Comparison of ENCODE assay signal across 16 cellular contexts in genomic region chr5:143680672-143681259, GRCh38.
"Had no signal": no experiment of that assay in that cellular context is flagged by ENCODE, and none has a peak within 500 bp of the region (broad histone marks: within the 10 kb centered on the region; RNA-seq: fewer than 3 reads in every experiment).

No MANE protein-coding gene starts in this region.

- H3K4me3 ChIP-seq: breast epithelium, tibial nerve had no signal

- H3K4me1 ChIP-seq: breast epithelium, tibial nerve had no signal

- H3K27ac ChIP-seq: breast epithelium, tibial nerve had no signal

- H3K9me3 ChIP-seq: breast epithelium, tibial nerve had no signal

- H3K27me3 ChIP-seq: breast epithelium, tibial nerve had no signal

- ATAC-seq: activated CD8-positive, alpha-beta T cell treated with anti-CD3 and anti-CD28 coated beads for 36 hours; activated T-cell treated with anti-CD3 and anti-CD28 coated beads, Interleukin-2, amount 50 U/mL, for 72 hours; stimulated activated naive B cell treated with anti-CD40 and anti-IgM and Interleukin-4, amounts not matched to agents 10 μg/mL and 1 μg/mL and 100 μg/mL, for 72 hours had no signal

- FAIRE-seq: TTC549 had no signal

- DNase-seq: activated B cell treated with CpG ODN at 0.5 μM for 24 hours; activated CD4-positive, alpha-beta T cell treated with anti-CD3 and anti-CD28 coated beads for 48 hours; activated CD8-positive, alpha-beta T cell treated with anti-CD3 and anti-CD28 coated beads for 36 hours; activated naive CD4-positive, alpha-beta T cell; activated T-cell treated with anti-CD3 and anti-CD28 coated beads, Interleukin-2, amount 50 U/mL, for 72 hours; anterior cingulate cortex; endodermal cell; islet precursor cell; naive B cell; retina; stimulated activated CD4-positive, alpha-beta T cell treated with anti-CD3 and anti-CD28 coated beads, Interleukin-15, amount 100 ng/mL, for 24 hours; stimulated activated CD4-positive, alpha-beta T cell treated with anti-CD3 and anti-CD28 coated beads, Interleukin-4, amount 100 ng/mL, for 1 hour; stimulated activated naive B cell treated with anti-CD40 and anti-IgM and Interleukin-4, amounts not matched to agents 10 μg/mL and 1 μg/mL and 100 μg/mL, for 72 hours had no signal

- H3K36me3 ChIP-seq: breast epithelium, tibial nerve had no signal
